Comparison of ENCODE assay signal across 27 cellular contexts in the genomic region with DNA sequence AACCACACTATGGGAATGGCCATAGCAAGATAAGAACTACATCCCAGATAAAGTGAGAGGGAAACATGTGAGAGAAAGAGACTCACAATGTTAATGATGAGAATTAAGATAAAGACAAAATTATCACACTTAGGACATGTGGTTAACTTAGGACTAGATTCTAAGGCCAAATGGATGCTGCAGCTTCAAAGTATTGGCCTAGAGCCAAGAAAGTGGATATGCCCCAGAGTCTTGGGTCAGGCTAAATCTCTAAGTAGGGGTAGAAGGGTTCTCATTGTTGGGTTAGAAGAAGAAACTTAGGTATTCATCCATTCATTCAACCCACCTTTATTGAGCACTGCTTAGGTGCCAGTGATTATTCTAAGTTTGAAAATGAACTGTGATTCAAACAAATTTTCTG.
"Had no signal": no experiment of that assay in that cellular context is flagged by ENCODE, and none has a peak within 500 bp of the region (broad histone marks: within the 10 kb centered on the region; RNA-seq: fewer than 3 reads in every experiment).

No MANE protein-coding gene starts in this region.

- H3K4me1 ChIP-seq: adrenal gland, breast epithelium, colonic mucosa had no signal

- H3K27ac ChIP-seq: adrenal gland, breast epithelium, cardiac muscle cell, colonic mucosa had no signal

- H3K36me3 ChIP-seq: adrenal gland, breast epithelium, cardiac muscle cell, colonic mucosa had no signal

- H3K4me3 ChIP-seq: adrenal gland, breast epithelium, cardiac muscle cell, colonic mucosa had no signal

- H3K27me3 ChIP-seq: adrenal gland, breast epithelium, cardiac muscle cell, colonic mucosa had no signal

- DNase-seq: activated CD4-positive, alpha-beta memory T cell treated with anti-CD3 and anti-CD28 coated beads for 36 hours; activated CD4-positive, alpha-beta T cell treated with anti-CD3 and anti-CD28 coated beads for 36 hours; activated CD4-positive, alpha-beta T cell treated with anti-CD3 and anti-CD28 coated beads, Interleukin-2, amount 10 ng/mL, durations not matched to agents 24 days and 14 days; activated CD4-positive, CD25-positive, alpha-beta regulatory T cell; activated CD4-positive, CD25-positive, alpha-beta regulatory T cell treated with anti-CD3 and anti-CD28 coated beads, Interleukin-2, amount 50 U/mL, for 72 hours; activated CD8-positive, alpha-beta memory T cell treated with anti-CD3 and anti-CD28 coated beads, Interleukin-2, amount 10 ng/mL, durations not matched to agents 7 days and 5 days; activated CD8-positive, alpha-beta memory T cell treated with anti-CD3 and anti-CD28 coated beads, Interleukin-2, amount 50 U/mL, for 4 hours; activated CD8-positive, alpha-beta T cell treated with anti-CD3 and anti-CD28 coated beads, Interleukin-2, amount 10 ng/mL, durations not matched to agents 7 days and 5 days; activated effector memory CD4-positive, alpha-beta T cell treated with anti-CD3 and anti-CD28 coated beads, Interleukin-2, amount 50 U/mL, for 16 hours; activated naive CD4-positive, alpha-beta T cell treated with anti-CD3 and anti-CD28 coated beads for 36 hours; activated naive CD8-positive, alpha-beta T cell treated with anti-CD3 and anti-CD28 coated beads for 36 hours; activated naive CD8-positive, alpha-beta T cell treated with anti-CD3 and anti-CD28 coated beads, Interleukin-2, amount 50 U/mL, for 24 hours; activated T-cell treated with anti-CD3 and anti-CD28 coated beads, Interleukin-2, amount 50 U/mL, for 1 hour; activated T-cell treated with anti-CD3 and anti-CD28 coated beads, Interleukin-2, amount 50 U/mL, for 48 hours; adrenal gland; amygdala; aorta; central memory CD4-positive, alpha-beta T cell; cerebellar nuclear complex; colonic mucosa; effector CD8-positive, alpha-beta T cell; endodermal cell; foreskin fibroblast; head of caudate nucleus; hippocampal formation had no signal

- H3K9me3 ChIP-seq: adrenal gland, breast epithelium, colonic mucosa had no signal
